ENCODE assay signal across 22 cellular contexts in the genomic region with DNA sequence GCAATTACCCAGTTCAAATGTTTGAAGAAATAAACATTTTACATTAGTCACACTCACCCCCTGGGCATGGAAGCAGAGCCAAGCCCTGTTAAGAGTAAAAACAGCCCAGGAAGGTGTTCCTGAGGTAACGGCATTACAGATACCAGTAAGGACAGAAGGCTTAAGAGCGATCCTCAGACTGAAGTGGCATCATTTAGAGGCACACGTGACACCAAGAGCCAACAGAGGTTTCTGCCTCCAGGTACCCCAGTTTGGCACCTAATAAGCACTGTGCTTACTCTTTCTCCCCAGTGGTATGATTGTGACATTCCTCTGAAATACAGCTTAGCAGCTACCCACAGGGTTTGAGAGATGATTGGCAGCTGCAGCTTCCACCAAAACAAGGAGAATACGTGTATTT. TPM values are rescaled to one million over a fixed set of nuclear protein-coding genes. Genes with fewer than 3 reads are reported as not detected.
DNase-seq lines count a peak whose midpoint lies in the region; ATAC-seq, FAIRE-seq and TF ChIP-seq lines count a peak whose summit lies in the region.
"Had no signal": no experiment of that assay in that cellular context is flagged by ENCODE, and none has a peak within 500 bp of the region (broad histone marks: within the 10 kb centered on the region; RNA-seq: fewer than 3 reads in every experiment).

No MANE protein-coding gene starts in this region.

- H3K4me3 ChIP-seq in keratinocyte (ENCODE audit: control insufficient read depth in 2 of 3, extremely low read depth in 1 of 3, insufficient read depth in 2 of 3, low read depth in 1 of 3, low read length in 3 of 3): no peak overlapping the region
- H3K4me3 ChIP-seq: gastrocnemius medialis had no signal

- no peak for ATAC-seq in activated T-cell treated with anti-CD3 and anti-CD28 coated beads, Interleukin-2, amount 50 U/mL, for 72 hours (replicated peaks in 1 of 2)
- ATAC-seq in CD4-positive, alpha-beta T cell (ENCODE audit: poor library complexity): no peak
- ATAC-seq: gastrocnemius medialis had no signal

- no peaks in the 10 kb centered on the region for H3K4me1 Mint-ChIP-seq in activated T-cell treated with anti-CD3 and anti-CD28 coated beads, Interleukin-2, amount 50 U/mL, for 72 hours (ENCODE audit: low read depth)
- H3K4me1 Mint-ChIP-seq in MCF 10A (ENCODE audit: insufficient read depth, unreplicated experiment) (peaks cover 20% of the 10 kb centered on the region), mesothelial cell of epicardium (no peaks in the 10 kb centered on the region)
- H3K4me1 Mint-ChIP-seq in CD4-positive, alpha-beta T cell (ENCODE audit: low read depth): peaks cover 5% of the 10 kb centered on the region
- H3K4me1 Mint-ChIP-seq: memory B cell had no signal

- DNase-seq in activated T-cell treated with anti-CD3 and anti-CD28 coated beads, Interleukin-2, amount 50 U/mL, for 72 hours: no peak
- DNase-seq in activated T-cell treated with anti-CD3 and anti-CD28 coated beads, Interleukin-2, amount 50 U/mL, for 1 hour: no peak
- DNase-seq in MCF 10A (ENCODE audit: unreplicated experiment) (peak; percentile 82), keratinocyte (ENCODE audit: low read depth, low spot score) (peak; percentile 55), NCI-H1436 (lab: John Stamatoyannopoulos, UW) (no peak), HCEC 1CT (no peak), mesothelial cell of epicardium (ENCODE audit: low spot score in 2 of 2, unreplicated experiment in 2 of 2) (no peak)
- DNase-seq in CD4-positive, alpha-beta T cell: no peak
- DNase-seq: activated CD4-positive, alpha-beta T cell treated with anti-CD3 and anti-CD28 coated beads for 4 hours; activated naive CD8-positive, alpha-beta T cell treated with anti-CD3 and anti-CD28 coated beads for 36 hours; DMS79; gastrocnemius medialis; hippocampal formation; NCI-H1694; NCI-H345; NCI-H82; SHP77; stimulated activated CD4-positive, alpha-beta T cell treated with anti-CD3 and anti-CD28 coated beads, Interleukin-2, amount 100 ng/mL, for 48 hours; stimulated activated naive CD4-positive, alpha-beta T cell treated with Interleukin-2 at 50 U/mL for 16 hours had no signal

- H3K9me3 ChIP-seq in keratinocyte (ENCODE audit: control insufficient read depth, low read depth, low read length): no peaks in the 10 kb centered on the region
- H3K9me3 ChIP-seq in CD4-positive, alpha-beta T cell (ENCODE audit: control insufficient read depth, low read length): no peaks in the 10 kb centered on the region
- H3K9me3 ChIP-seq: gastrocnemius medialis had no signal

- dilution Hi-C loops in keratinocyte (cut with MboI; ENCODE audit: extremely low pct_ligation_motif_present, low sequenced_read_pairs): no loop called here

- H3K9me1 ChIP-seq in keratinocyte (ENCODE audit: control insufficient read depth, extremely low read depth, insufficient read depth, low read length): no peaks in the 10 kb centered on the region

- peak; percentile 75 for FAIRE-seq in keratinocyte (lab: Jason Lieb, UNC)
- FAIRE-seq: GM12892 had no signal

- TF ChIP-seq CTCF in MCF 10A (IDR thresholded peaks at IDR 0.05; ENCODE audit: unreplicated experiment): no peak
- TF ChIP-seq CTCF in keratinocyte (optimal IDR thresholded peaks at IDR 0.05 in 1 of 3, IDR thresholded peaks at IDR 0.05 in 1 of 3, conservative IDR thresholded peaks at IDR 0.05 in 1 of 3; ENCODE audit: extremely low read depth in 1 of 3, insufficient read depth in 2 of 3, low read length in 3 of 3): no peak
- TF ChIP-seq CTCF in CD4-positive, alpha-beta T cell (IDR thresholded peaks at IDR 0.05): no peak
- no peak for TF ChIP-seq CTCF in mesothelial cell of epicardium (IDR thresholded peaks at IDR 0.05; ENCODE audit: unreplicated experiment)

- H4K20me1 ChIP-seq in keratinocyte (ENCODE audit: control insufficient read depth, extremely low read depth, insufficient read depth, low read length): no peaks in the 10 kb centered on the region

- no peak overlapping the region for H3K4me3 Mint-ChIP-seq in activated T-cell treated with anti-CD3 and anti-CD28 coated beads, Interleukin-2, amount 50 U/mL, for 72 hours
- H3K4me3 Mint-ChIP-seq in MCF 10A (ENCODE audit: unreplicated experiment) (peak overlapping the region; percentile 47), mesothelial cell of epicardium (no peak overlapping the region)
- no peak overlapping the region for H3K4me3 Mint-ChIP-seq in CD4-positive, alpha-beta T cell
- H3K4me3 Mint-ChIP-seq: activated naive CD8-positive, alpha-beta T cell treated with anti-CD3 and anti-CD28 coated beads for 36 hours; memory B cell had no signal

- peaks cover 4 to 27% of the 10 kb centered on the region in 2 donors for H3K36me3 Mint-ChIP-seq in activated T-cell treated with anti-CD3 and anti-CD28 coated beads, Interleukin-2, amount 50 U/mL, for 72 hours (ENCODE audit: insufficient read depth in 2 of 2)
- peaks cover 66% of the 10 kb centered on the region for H3K36me3 Mint-ChIP-seq in MCF 10A (ENCODE audit: insufficient read depth, unreplicated experiment)
- peaks cover 78% of the 10 kb centered on the region for H3K36me3 Mint-ChIP-seq in CD4-positive, alpha-beta T cell (ENCODE audit: low read depth)
- H3K36me3 Mint-ChIP-seq in mesothelial cell of epicardium: peaks cover 15% of the 10 kb centered on the region

- H3K79me2 ChIP-seq in keratinocyte (ENCODE audit: control insufficient read depth, insufficient read depth, low read length): peaks cover 45% of the 10 kb centered on the region

- peak overlapping the region; percentile 76 for H3K27ac ChIP-seq in keratinocyte (ENCODE audit: control insufficient read depth, insufficient read depth, low read length)
- H3K27ac ChIP-seq in CD4-positive, alpha-beta T cell (ENCODE audit: low read depth, low read length): no peak overlapping the region
- H3K27ac ChIP-seq: gastrocnemius medialis, HL-60 had no signal

- peaks cover 21 to 42% of the 10 kb centered on the region in 2 experiments for H3K36me3 ChIP-seq in keratinocyte (ENCODE audit: control insufficient read depth in 2 of 2, extremely low read depth in 1 of 2, insufficient read depth in 2 of 2, low read length in 2 of 2)

- H3K27me3 ChIP-seq in keratinocyte (ENCODE audit: control insufficient read depth, extremely low read depth, insufficient read depth, low read length): no peaks in the 10 kb centered on the region
- H3K27me3 ChIP-seq in CD4-positive, alpha-beta T cell (ENCODE audit: control insufficient read depth, insufficient read depth, low read length): no peaks in the 10 kb centered on the region
- H3K27me3 ChIP-seq: gastrocnemius medialis had no signal

- peak overlapping the region; percentile 60 for H3K27ac Mint-ChIP-seq in activated T-cell treated with anti-CD3 and anti-CD28 coated beads, Interleukin-2, amount 50 U/mL, for 72 hours
- peak overlapping the region; percentile 92 for H3K27ac Mint-ChIP-seq in MCF 10A (ENCODE audit: low read depth, unreplicated experiment)
- no peak overlapping the region for H3K27ac Mint-ChIP-seq in CD4-positive, alpha-beta T cell
- no peak overlapping the region for H3K27ac Mint-ChIP-seq in mesothelial cell of epicardium
- H3K27ac Mint-ChIP-seq: memory B cell had no signal

- POLR2A ChIA-PET in MCF 10A (lab: Yijun Ruan, JAX): interaction anchor here (0.6 to 4.1 kb wide), 11 partner anchors 9 to 206 kb away, joined by 3 to 27 read pairs (median 5); a partner anchor contains a TSS
- POLR2A ChIA-PET in CD4-positive, alpha-beta T cell (lab: Charles Lee): no interaction called here

- H3K4me2 ChIP-seq in keratinocyte (ENCODE audit: control insufficient read depth, extremely low read depth, insufficient read depth, low read depth, low read length): peak overlapping the region; percentile 71

- CTCF ChIA-PET in MCF 10A (lab: Yijun Ruan, JAX): interaction anchor here (0.7 to 3.6 kb wide), 7 partner anchors 14 to 224 kb away, joined by 3 to 13 read pairs (median 4); no protein-coding TSS in a partner anchor
- CTCF ChIA-PET in CD4-positive, alpha-beta T cell (lab: Charles Lee): no interaction called here

- H3K9me3 Mint-ChIP-seq in activated T-cell treated with anti-CD3 and anti-CD28 coated beads, Interleukin-2, amount 50 U/mL, for 72 hours: no peaks in the 10 kb centered on the region
- H3K9me3 Mint-ChIP-seq in MCF 10A (ENCODE audit: unreplicated experiment) (no peaks in the 10 kb centered on the region), mesothelial cell of epicardium (no peaks in the 10 kb centered on the region)
- no peaks in the 10 kb centered on the region for H3K9me3 Mint-ChIP-seq in CD4-positive, alpha-beta T cell
- H3K9me3 Mint-ChIP-seq: activated naive CD8-positive, alpha-beta T cell treated with anti-CD3 and anti-CD28 coated beads for 36 hours; memory B cell had no signal

- no peak overlapping the region for H2AFZ ChIP-seq in keratinocyte (ENCODE audit: control insufficient read depth, low read length)

- H3K4me1 ChIP-seq in keratinocyte (ENCODE audit: control insufficient read depth, extremely low read depth, insufficient read depth, low read length): peaks cover 40% of the 10 kb centered on the region

- no TSS peak for BruUV-seq in MCF 10A (replicated peaks; lab: Mats Ljungman, UMichigan)

- intact Hi-C loops in MCF 10A (cut with micrococcal nuclease): no loop called here
- intact Hi-C loops in CD4-positive, alpha-beta T cell (cut with DNase I, micrococcal nuclease): no loop called here

- no peaks in the 10 kb centered on the region for H3K27me3 Mint-ChIP-seq in activated T-cell treated with anti-CD3 and anti-CD28 coated beads, Interleukin-2, amount 50 U/mL, for 72 hours (ENCODE audit: low read depth)
- H3K27me3 Mint-ChIP-seq in MCF 10A (ENCODE audit: insufficient read depth, unreplicated experiment): no peaks in the 10 kb centered on the region
- no peaks in the 10 kb centered on the region for H3K27me3 Mint-ChIP-seq in CD4-positive, alpha-beta T cell
- H3K27me3 Mint-ChIP-seq in mesothelial cell of epicardium (ENCODE audit: low read depth): no peaks in the 10 kb centered on the region
- H3K27me3 Mint-ChIP-seq: activated naive CD8-positive, alpha-beta T cell treated with anti-CD3 and anti-CD28 coated beads for 36 hours; memory B cell had no signal

- H3K9ac ChIP-seq in keratinocyte (ENCODE audit: control insufficient read depth, extremely low read depth, insufficient read depth, low read length): peak overlapping the region; percentile 47

RNA-seq across cellular contexts. Expression of a gene that starts 17.2 kb away (rescaled TPM):
- 100 to 1,000 TPM in 1 of 2 donors, 10 to 100 TPM in 1; 92.2 to 113 TPM for total RNA-seq in activated T-cell treated with anti-CD3 and anti-CD28 coated beads, Interleukin-2, amount 50 U/mL, for 72 hours
- total RNA-seq in MCF 10A (2022) (67.0 and 67.2 TPM in 2 replicates), mesothelial cell of epicardium (82.5 to 88.1 TPM (median 84.9 TPM) in 3 replicates)
- polyA plus RNA-seq in keratinocyte: 72.5 to 74.8 TPM (median 74.4 TPM) in 3 replicates
- 15.5 TPM for polyA plus RNA-seq in keratinocyte (2011; ENCODE audit: low read depth)
- polyA plus RNA-seq in keratinocyte (2011; cell fraction: cytosol; rRNA removed): 51.5 and 66.8 TPM in 2 replicates
- 138 and 144 TPM in 2 replicates for polyA plus RNA-seq in keratinocyte (2011; cell fraction: nucleus; rRNA removed)
- polyA plus RNA-seq in keratinocyte (2012; ENCODE audit: low replicate concordance): 46.0 and 61.3 TPM in 2 replicates
- 110 to 140 TPM (median 133 TPM) in 3 replicates for polyA minus RNA-seq in keratinocyte
- 71.9 TPM for polyA minus RNA-seq in keratinocyte (2011; cell fraction: cytosol; rRNA and poly(A)+ RNA removed)
- 74.6 and 85.9 TPM in 2 replicates for polyA minus RNA-seq in keratinocyte (2011; cell fraction: nucleus; rRNA and poly(A)+ RNA removed)
- 10 to 100 TPM; 58.4 to 65.7 TPM for total RNA-seq in CD4-positive, alpha-beta T cell

RNA-seq across cellular contexts. Expression of a gene that starts 17.7 kb away (rescaled TPM):
- total RNA-seq in activated T-cell treated with anti-CD3 and anti-CD28 coated beads, Interleukin-2, amount 50 U/mL, for 72 hours: 1 to 10 TPM; 3.7 to 4.1 TPM
- total RNA-seq in MCF 10A (2022): 7.2 and 7.8 TPM in 2 replicates
- polyA plus RNA-seq in keratinocyte: 12.0 to 20.5 TPM (median 19.3 TPM) in 3 replicates
- polyA plus RNA-seq in keratinocyte (2011; ENCODE audit: low read depth): 3.5 TPM
- 13.3 and 33.4 TPM in 2 replicates for polyA plus RNA-seq in keratinocyte (2011; cell fraction: cytosol; rRNA removed)
- 8.4 and 14.1 TPM in 2 replicates for polyA plus RNA-seq in keratinocyte (2011; cell fraction: nucleus; rRNA removed)
- 17.0 and 24.0 TPM in 2 replicates for polyA plus RNA-seq in keratinocyte (2012; ENCODE audit: low replicate concordance)
- 6.8 to 19.4 TPM (median 11.6 TPM) in 3 replicates for polyA minus RNA-seq in keratinocyte
- polyA minus RNA-seq in keratinocyte (2011; cell fraction: cytosol; rRNA and poly(A)+ RNA removed): 31.7 TPM
- polyA minus RNA-seq in keratinocyte (2011; cell fraction: nucleus; rRNA and poly(A)+ RNA removed): 9.3 and 9.8 TPM in 2 replicates
- total RNA-seq in CD4-positive, alpha-beta T cell: under 1 TPM; 0.56 to 0.80 TPM
- 9.1 to 9.4 TPM (median 9.4 TPM) in 3 replicates for total RNA-seq in mesothelial cell of epicardium

RNA-seq across cellular contexts. Expression of a gene that starts 35.1 kb away (rescaled TPM):
- 10 to 100 TPM; 35.5 to 37.8 TPM for total RNA-seq in activated T-cell treated with anti-CD3 and anti-CD28 coated beads, Interleukin-2, amount 50 U/mL, for 72 hours
- total RNA-seq in MCF 10A (2022): 44.9 and 48.0 TPM in 2 replicates
- 63.3 to 77.6 TPM (median 67.8 TPM) in 3 replicates for polyA plus RNA-seq in keratinocyte
- polyA plus RNA-seq in keratinocyte (2011; ENCODE audit: low read depth): 25.8 TPM
- 64.0 and 68.6 TPM in 2 replicates for polyA plus RNA-seq in keratinocyte (2011; cell fraction: cytosol; rRNA removed)
- 49.2 and 49.4 TPM in 2 replicates for polyA plus RNA-seq in keratinocyte (2011; cell fraction: nucleus; rRNA removed)
- 15.5 and 52.4 TPM in 2 replicates for polyA plus RNA-seq in keratinocyte (2012; ENCODE audit: low replicate concordance)
- polyA minus RNA-seq in keratinocyte: 109 to 143 TPM (median 132 TPM) in 3 replicates
- polyA minus RNA-seq in keratinocyte (2011; cell fraction: cytosol; rRNA and poly(A)+ RNA removed): 46.6 TPM
- 22.8 and 27.0 TPM in 2 replicates for polyA minus RNA-seq in keratinocyte (2011; cell fraction: nucleus; rRNA and poly(A)+ RNA removed)
- 1 to 10 TPM; 6.2 to 6.5 TPM for total RNA-seq in CD4-positive, alpha-beta T cell
- total RNA-seq in mesothelial cell of epicardium: 36.9 to 41.4 TPM (median 39.7 TPM) in 3 replicates

RNA-seq across cellular contexts. Expression of a gene that starts 35.3 kb away (rescaled TPM):
- total RNA-seq in activated T-cell treated with anti-CD3 and anti-CD28 coated beads, Interleukin-2, amount 50 U/mL, for 72 hours: 10 to 100 TPM; 75.3 to 75.7 TPM
- 56.5 and 62.3 TPM in 2 replicates for total RNA-seq in MCF 10A (2022)
- 40.9 to 45.7 TPM (median 42.9 TPM) in 3 replicates for polyA plus RNA-seq in keratinocyte
- polyA plus RNA-seq in keratinocyte (2011; ENCODE audit: low read depth): 13.2 TPM
- polyA plus RNA-seq in keratinocyte (2011; cell fraction: cytosol; rRNA removed): 37.0 and 46.2 TPM in 2 replicates
- polyA plus RNA-seq in keratinocyte (2011; cell fraction: nucleus; rRNA removed): 30.4 and 33.5 TPM in 2 replicates
- 35.8 and 41.0 TPM in 2 replicates for polyA plus RNA-seq in keratinocyte (2012; ENCODE audit: low replicate concordance)
- 18.1 to 36.1 TPM (median 24.5 TPM) in 3 replicates for polyA minus RNA-seq in keratinocyte
- polyA minus RNA-seq in keratinocyte (2011; cell fraction: cytosol; rRNA and poly(A)+ RNA removed): 12.9 TPM
- 6.2 and 6.6 TPM in 2 replicates for polyA minus RNA-seq in keratinocyte (2011; cell fraction: nucleus; rRNA and poly(A)+ RNA removed)
- 10 to 100 TPM; 28.8 to 29.7 TPM for total RNA-seq in CD4-positive, alpha-beta T cell
- total RNA-seq in mesothelial cell of epicardium: 28.2 to 31.2 TPM (median 30.6 TPM) in 3 replicates

RNA-seq across cellular contexts. Expression of a gene that starts 55.1 kb away (rescaled TPM):
- 100 to 1,000 TPM; 362 to 512 TPM for total RNA-seq in activated T-cell treated with anti-CD3 and anti-CD28 coated beads, Interleukin-2, amount 50 U/mL, for 72 hours
- total RNA-seq in MCF 10A (2022): 235 and 248 TPM in 2 replicates
- 602 to 706 TPM (median 624 TPM) in 3 replicates for polyA plus RNA-seq in keratinocyte
- 145 TPM for polyA plus RNA-seq in keratinocyte (2011; ENCODE audit: low read depth)
- polyA plus RNA-seq in keratinocyte (2011; cell fraction: cytosol; rRNA removed): 616 and 687 TPM in 2 replicates
- polyA plus RNA-seq in keratinocyte (2011; cell fraction: nucleus; rRNA removed): 358 and 405 TPM in 2 replicates
- polyA plus RNA-seq in keratinocyte (2012; ENCODE audit: low replicate concordance): 340 and 522 TPM in 2 replicates
- polyA minus RNA-seq in keratinocyte: 481 to 636 TPM (median 493 TPM) in 3 replicates
- polyA minus RNA-seq in keratinocyte (2011; cell fraction: cytosol; rRNA and poly(A)+ RNA removed): 499 TPM
- 169 and 188 TPM in 2 replicates for polyA minus RNA-seq in keratinocyte (2011; cell fraction: nucleus; rRNA and poly(A)+ RNA removed)
- total RNA-seq in CD4-positive, alpha-beta T cell: 10 to 100 TPM; 50.7 to 55.5 TPM
- 188 to 197 TPM (median 188 TPM) in 3 replicates for total RNA-seq in mesothelial cell of epicardium

Comparison
In these comparisons a context has a peak if more than half of its experiments do, and no peak if none do; other contexts are left out.
1. DNase-seq: peak in MCF 10A (single experiment) and keratinocyte (single experiment); none in activated T-cell treated with anti-CD3 and anti-CD28 coated beads, Interleukin-2, amount 50 U/mL, for 72 hours (0 of 2), activated T-cell treated with anti-CD3 and anti-CD28 coated beads, Interleukin-2, amount 50 U/mL, for 1 hour (single experiment), NCI-H1436 (single experiment), HCEC 1CT (single experiment), CD4-positive, alpha-beta T cell (0 of 10) and mesothelial cell of epicardium (0 of 2).
2. H3K27ac Mint-ChIP-seq: peak in activated T-cell treated with anti-CD3 and anti-CD28 coated beads, Interleukin-2, amount 50 U/mL, for 72 hours (single experiment) and MCF 10A (single experiment); none in CD4-positive, alpha-beta T cell (single experiment) and mesothelial cell of epicardium (single experiment).